Comparison of ENCODE assay signal across 8 cellular contexts in the genomic region with DNA sequence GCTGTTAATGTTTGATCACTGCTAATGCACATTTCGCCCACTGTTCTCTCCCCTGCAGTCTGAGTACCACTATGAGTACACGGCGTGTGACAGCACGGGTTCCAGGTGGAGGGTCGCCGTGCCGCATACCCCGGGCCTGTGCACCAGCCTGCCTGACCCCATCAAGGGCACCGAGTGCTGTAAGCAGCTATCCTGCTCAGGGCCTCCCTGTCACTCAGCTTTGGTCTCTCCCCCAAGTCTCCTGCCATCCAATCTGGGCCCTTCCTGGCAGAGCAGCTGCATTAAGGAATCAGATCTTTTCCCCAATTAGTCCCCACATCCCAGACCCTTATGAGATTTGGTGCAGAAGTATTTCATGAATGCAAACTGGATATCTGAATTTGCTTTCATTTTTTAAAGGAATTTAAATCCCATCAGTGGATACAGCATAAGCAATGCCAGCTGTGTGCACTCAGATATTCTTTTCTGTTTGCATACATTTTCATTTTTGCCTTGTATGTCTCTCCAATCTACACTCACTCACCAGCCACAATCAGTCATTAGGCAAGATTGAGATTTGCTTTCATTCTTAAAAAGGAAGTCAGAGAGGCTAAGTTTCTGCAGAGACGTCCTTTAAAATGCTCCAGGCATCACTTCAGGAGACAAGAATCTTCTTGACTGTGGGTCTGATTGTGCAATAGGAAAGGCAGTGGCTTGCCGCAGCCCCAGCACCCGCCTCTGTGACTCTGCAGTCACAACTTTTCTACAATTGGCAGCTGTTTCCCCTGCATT. TPM values are rescaled to one million over a fixed set of nuclear protein-coding genes. Genes with fewer than 3 reads are reported as not detected.
DNase-seq lines count a peak whose midpoint lies in the region; ATAC-seq and TF ChIP-seq lines count a peak whose summit lies in the region.

No MANE protein-coding gene starts in this region.

- H3K4me3 Mint-ChIP-seq in CD4-positive, CD25-positive, alpha-beta regulatory T cell = peak overlapping the region in 1 of 4 donors; percentile 7
- H3K4me3 Mint-ChIP-seq in activated naive CD4-positive, alpha-beta T cell treated with anti-CD3 and anti-CD28 coated beads, Interleukin-2, amount 10 ng/mL, durations not matched to agents 7 days and 5 days = peak overlapping the region; percentile 11
- no peak overlapping the region for H3K4me3 Mint-ChIP-seq in glutamatergic neuron (ENCODE audit: unreplicated experiment)

- peak; percentile 34 to 44 for ATAC-seq in CD4-positive, CD25-positive, alpha-beta regulatory T cell (ENCODE audit: low read depth in 2 of 2)
- peak; percentile 50 for ATAC-seq in GM19468 (IDR thresholded peaks at IDR 0.05; ENCODE audit: extremely low read depth, unreplicated experiment)

- H3K4me3 ChIP-seq in CD4-positive, CD25-positive, alpha-beta regulatory T cell (ENCODE audit: low read depth, low read length) = no peak overlapping the region
- H3K4me3 ChIP-seq in right atrium auricular region = no peak overlapping the region

- TF ChIP-seq CTCF in right atrium auricular region (IDR thresholded peaks at IDR 0.05) (no peak), glutamatergic neuron (IDR thresholded peaks at IDR 0.05; ENCODE audit: partially characterized antibody, unreplicated experiment) (no peak)

- peaks cover 5 to 11% (median 8%) of the 10 kb centered on the region in 4 donors for H3K4me1 Mint-ChIP-seq in CD4-positive, CD25-positive, alpha-beta regulatory T cell
- H3K4me1 Mint-ChIP-seq in activated naive CD4-positive, alpha-beta T cell treated with anti-CD3 and anti-CD28 coated beads, Interleukin-2, amount 10 ng/mL, durations not matched to agents 7 days and 5 days = peaks cover 27% of the 10 kb centered on the region
- peaks cover under 1% of the 10 kb centered on the region for H3K4me1 Mint-ChIP-seq in glutamatergic neuron (ENCODE audit: low read depth, unreplicated experiment)

- CTCF ChIA-PET in activated naive CD4-positive, alpha-beta T cell treated with anti-CD3 and anti-CD28 coated beads, Interleukin-2, amount 10 ng/mL, durations not matched to agents 7 days and 5 days (lab: Charles Lee) = interaction anchor here (0.7 to 1.9 kb wide), 5 partner anchors 32 to 50 kb away, joined by 3 to 5 read pairs (median 3); a partner anchor contains a TSS

- H3K27me3 ChIP-seq in CD4-positive, CD25-positive, alpha-beta regulatory T cell (ENCODE audit: control insufficient read depth, insufficient read depth, low read length) = no peaks in the 10 kb centered on the region
- H3K27me3 ChIP-seq in right atrium auricular region = no peaks in the 10 kb centered on the region

- H3K9me3 Mint-ChIP-seq in CD4-positive, CD25-positive, alpha-beta regulatory T cell = peaks cover 0 to 2% (median 0%) of the 10 kb centered on the region in 7 donors
- H3K9me3 Mint-ChIP-seq in activated naive CD4-positive, alpha-beta T cell treated with anti-CD3 and anti-CD28 coated beads, Interleukin-2, amount 10 ng/mL, durations not matched to agents 7 days and 5 days = no peaks in the 10 kb centered on the region
- no peaks in the 10 kb centered on the region for H3K9me3 Mint-ChIP-seq in glutamatergic neuron (ENCODE audit: unreplicated experiment)

- peak in 1 of 3 donors; percentile 68 for DNase-seq in CD4-positive, CD25-positive, alpha-beta regulatory T cell
- peak; percentile 21 for DNase-seq in KG1 (lab: John Stamatoyannopoulos, UW)
- peak; percentile 63 for DNase-seq in activated naive CD4-positive, alpha-beta T cell treated with anti-CD3 and anti-CD28 coated beads, Interleukin-2, amount 10 ng/mL, durations not matched to agents 7 days and 5 days
- DNase-seq in right atrium auricular region (ENCODE audit: low spot score) = peak; percentile 73
- DNase-seq in stimulated activated CD4-positive, alpha-beta T cell treated with anti-CD3 and anti-CD28 coated beads, Interleukin-15, amount 100 ng/mL, for 48 hours (ENCODE audit: low read depth in 2 of 2) = peak; percentile 12 to 17
- no peak for DNase-seq in glutamatergic neuron
- DNase-seq in posterior vena cava (ENCODE audit: low spot score) = no peak

- H3K27ac Mint-ChIP-seq in CD4-positive, CD25-positive, alpha-beta regulatory T cell = peak overlapping the region; percentile 17 to 75 (median 20)
- peak overlapping the region; percentile 62 for H3K27ac Mint-ChIP-seq in activated naive CD4-positive, alpha-beta T cell treated with anti-CD3 and anti-CD28 coated beads, Interleukin-2, amount 10 ng/mL, durations not matched to agents 7 days and 5 days
- no peak overlapping the region for H3K27ac Mint-ChIP-seq in glutamatergic neuron (ENCODE audit: unreplicated experiment)

- H3K27ac ChIP-seq in CD4-positive, CD25-positive, alpha-beta regulatory T cell (ENCODE audit: insufficient read depth, low read length, poor library complexity, severe bottlenecking) = peak overlapping the region; percentile 35
- H3K27ac ChIP-seq in right atrium auricular region = no peak overlapping the region

- intact Hi-C loops in posterior vena cava (cut with DNase I) = no loop called here

- no peaks in the 10 kb centered on the region for H3K36me3 ChIP-seq in CD4-positive, CD25-positive, alpha-beta regulatory T cell (ENCODE audit: control insufficient read depth, insufficient read depth, low read length)
- no peaks in the 10 kb centered on the region for H3K36me3 ChIP-seq in right atrium auricular region

- peaks cover 26% of the 10 kb centered on the region for H3K36me3 Mint-ChIP-seq in CD4-positive, CD25-positive, alpha-beta regulatory T cell
- H3K36me3 Mint-ChIP-seq in activated naive CD4-positive, alpha-beta T cell treated with anti-CD3 and anti-CD28 coated beads, Interleukin-2, amount 10 ng/mL, durations not matched to agents 7 days and 5 days = no peaks in the 10 kb centered on the region
- no peaks in the 10 kb centered on the region for H3K36me3 Mint-ChIP-seq in glutamatergic neuron (ENCODE audit: unreplicated experiment)

- no peaks in the 10 kb centered on the region for H3K27me3 Mint-ChIP-seq in CD4-positive, CD25-positive, alpha-beta regulatory T cell
- no peaks in the 10 kb centered on the region for H3K27me3 Mint-ChIP-seq in activated naive CD4-positive, alpha-beta T cell treated with anti-CD3 and anti-CD28 coated beads, Interleukin-2, amount 10 ng/mL, durations not matched to agents 7 days and 5 days
- H3K27me3 Mint-ChIP-seq in glutamatergic neuron (ENCODE audit: unreplicated experiment) = no peaks in the 10 kb centered on the region

- no peaks in the 10 kb centered on the region for H3K4me1 ChIP-seq in CD4-positive, CD25-positive, alpha-beta regulatory T cell (ENCODE audit: control insufficient read depth, insufficient read depth, low read length, poor library complexity, severe bottlenecking)
- peaks cover 0 to 14% of the 10 kb centered on the region in 2 donors for H3K4me1 ChIP-seq in right atrium auricular region

- H3K9me3 ChIP-seq in CD4-positive, CD25-positive, alpha-beta regulatory T cell (ENCODE audit: control insufficient read depth in 2 of 2, low read length in 2 of 2) = no peaks in the 10 kb centered on the region
- H3K9me3 ChIP-seq in right atrium auricular region = no peaks in the 10 kb centered on the region

RNA-seq across cellular contexts. Expression of gene ELAPOR1, which starts 48.1 kb away (rescaled TPM):
- 19.5 TPM for total RNA-seq in CD4-positive, CD25-positive, alpha-beta regulatory T cell
- 10 to 100 TPM in 3 of 4 donors, 1 to 10 TPM in 1; 9.8 to 17.9 (median 15.6) TPM for polyA plus RNA-seq in CD4-positive, CD25-positive, alpha-beta regulatory T cell
- total RNA-seq in right atrium auricular region (under 1 TPM; 0.11 to 0.12 TPM), glutamatergic neuron (ENCODE audit: unreplicated experiment) (1.5 TPM), posterior vena cava (under 1 TPM; 0.38 to 0.56 TPM)

RNA-seq across cellular contexts. Expression of gene SARS1, which starts 51.7 kb away (rescaled TPM):
- total RNA-seq in CD4-positive, CD25-positive, alpha-beta regulatory T cell = 117 TPM
- polyA plus RNA-seq in CD4-positive, CD25-positive, alpha-beta regulatory T cell = 100 to 1,000 TPM; 156 to 173 (median 170) TPM
- total RNA-seq in right atrium auricular region (100 to 1,000 TPM; 108 to 130 TPM), glutamatergic neuron (ENCODE audit: unreplicated experiment) (555 TPM), posterior vena cava (100 to 1,000 TPM; 131 to 132 TPM)

Comparison
In these comparisons a context has a peak if more than half of its experiments do, and no peak if none do; other contexts are left out.
1. DNase-seq: peak in KG1 (single experiment), activated naive CD4-positive, alpha-beta T cell treated with anti-CD3 and anti-CD28 coated beads, Interleukin-2, amount 10 ng/mL, durations not matched to agents 7 days and 5 days (single experiment), right atrium auricular region (single experiment) and stimulated activated CD4-positive, alpha-beta T cell treated with anti-CD3 and anti-CD28 coated beads, Interleukin-15, amount 100 ng/mL, for 48 hours (2 of 2); none in glutamatergic neuron (single experiment) and posterior vena cava (single experiment).